4 cellular contexts compared by ENCODE assay signal in the genomic region with DNA sequence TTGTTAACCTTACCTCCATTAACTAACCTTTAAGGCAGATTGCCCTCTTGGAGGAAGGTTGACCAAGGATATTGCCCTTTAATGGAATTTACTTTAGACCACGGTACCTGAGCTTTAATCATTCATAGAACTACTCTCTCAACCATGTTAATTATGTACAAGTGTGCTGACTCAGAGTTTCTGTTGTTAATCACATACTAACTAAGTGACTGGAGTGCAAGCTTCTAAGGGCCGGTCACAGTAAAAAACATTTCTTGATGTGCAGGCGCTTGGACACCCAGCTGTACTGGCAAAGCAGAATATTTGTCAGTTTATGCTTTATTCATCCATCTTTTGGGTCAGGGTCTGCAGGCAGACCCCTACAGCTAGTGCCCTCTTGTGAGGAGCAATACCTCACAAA. TPM values are rescaled to one million over a fixed set of nuclear protein-coding genes. Genes with fewer than 3 reads are reported as not detected.
"Had no signal": no experiment of that assay in that cellular context is flagged by ENCODE, and none has a peak within 500 bp of the region (broad histone marks: within the 10 kb centered on the region; RNA-seq: fewer than 3 reads in every experiment).

No MANE protein-coding gene starts in this region.

RNA-seq across cellular contexts. Expression of gene HSFY1, which starts 6.6 kb away (rescaled TPM):
- total RNA-seq: LHCN-M2, M059J, MCF 10A, NCI-H460 had no signal
